ENCODE assay signal across 12 cellular contexts in the genomic region with DNA sequence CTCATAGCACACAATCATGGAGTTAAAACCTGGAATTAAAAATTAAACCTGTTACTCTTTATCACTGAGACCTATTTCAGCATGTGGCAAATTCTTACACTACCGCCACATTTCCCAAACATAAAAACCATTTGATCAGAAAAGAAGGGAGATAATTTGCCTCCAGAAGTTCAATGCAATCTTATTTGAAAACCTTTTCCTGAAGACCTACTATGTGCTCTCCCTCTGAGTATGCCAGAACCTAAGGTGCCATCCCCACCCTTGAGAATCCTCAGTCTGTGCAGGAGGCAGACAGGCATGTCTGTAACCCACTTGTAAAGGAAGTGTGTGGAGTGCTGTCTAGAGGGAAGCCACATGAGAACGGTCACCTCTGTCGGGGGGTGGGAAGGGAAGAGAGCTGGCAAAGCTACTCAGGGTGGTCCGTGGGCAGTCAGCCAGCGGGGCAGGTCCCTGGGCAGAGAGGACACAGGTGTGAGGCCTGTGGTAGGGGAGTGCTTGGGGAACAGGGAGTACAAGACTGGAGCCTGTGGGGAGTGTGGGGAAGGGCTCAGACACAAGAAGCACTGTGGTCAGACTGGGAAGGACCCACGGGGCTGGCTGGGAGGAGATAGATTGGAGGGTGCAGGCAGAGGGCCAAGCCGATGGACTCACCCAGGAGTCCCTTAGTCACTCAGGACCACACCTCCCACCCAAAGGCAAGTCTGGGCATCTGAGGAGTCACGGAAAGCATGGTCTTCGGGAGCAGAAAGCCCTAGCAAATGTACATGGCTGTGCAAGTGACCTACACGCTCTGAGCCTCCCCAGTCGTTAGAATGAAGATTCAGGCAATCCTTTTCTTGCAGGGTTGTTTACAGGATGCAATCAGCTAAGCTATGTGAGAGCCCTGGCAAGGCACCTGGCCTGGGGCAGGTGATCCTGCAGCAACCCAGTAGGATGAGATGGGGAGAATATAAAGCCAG. TPM values are rescaled to one million over a fixed set of nuclear protein-coding genes. Genes with fewer than 3 reads are reported as not detected.
A peak's percentile ranks its signal among the peaks of the same experiment; 100 is the strongest.
DNase-seq lines count a peak whose midpoint lies in the region; ATAC-seq lines count a peak whose summit lies in the region.
"Had no signal": no experiment of that assay in that cellular context is flagged by ENCODE, and none has a peak within 500 bp of the region (broad histone marks: within the 10 kb centered on the region; RNA-seq: fewer than 3 reads in every experiment).

No MANE protein-coding gene starts in this region.

- 49 to 53% methylated on average over 11 of the region's 11 CpGs for WGBS in esophagus, 2 donors

- peak; percentile 35 for DNase-seq in NCI-H1092 treated with DMSO at 0.1 percent for 48 hours (lab: John Stamatoyannopoulos, UW)
- DNase-seq in NCI-H1092 (lab: John Stamatoyannopoulos, UW), result no peak
- peak; percentile 46 for DNase-seq in NCI-H69 (lab: John Stamatoyannopoulos, UW)
- DNase-seq in NCI-H2196 treated with DMSO at 0.1 percent for 48 hours (lab: John Stamatoyannopoulos, UW; ENCODE audit: unreplicated experiment), result no peak
- DNase-seq in pons (ENCODE audit: low spot score), result no peak
- DNase-seq: NCI-H526, SW 1271 had no signal

- H3K9me3 ChIP-seq in esophagus (ENCODE audit: control insufficient read depth in 2 of 2, insufficient read depth in 1 of 2, low read depth in 1 of 2, low read length in 1 of 2), result no peaks in the 10 kb centered on the region
- H3K9me3 ChIP-seq in skeletal muscle satellite cell (replicated peaks; ENCODE audit: low read length), result no peaks in the 10 kb centered on the region
- H3K9me3 ChIP-seq: upper lobe of left lung had no signal

- no peaks in the 10 kb centered on the region for H3K27me3 ChIP-seq in esophagus (ENCODE audit: control insufficient read depth in 1 of 2, insufficient read depth in 2 of 2, low read length in 2 of 2)
- H3K27me3 ChIP-seq in skeletal muscle satellite cell (ENCODE audit: control insufficient read depth, insufficient read depth, low read length), result no peaks in the 10 kb centered on the region
- H3K27me3 ChIP-seq: upper lobe of left lung had no signal

- H3K27ac ChIP-seq in esophagus (ENCODE audit: low read depth in 2 of 2, low read length in 1 of 2), result peak overlapping the region; percentile 88

- no peak for ATAC-seq in HG02973 (IDR thresholded peaks at IDR 0.05; ENCODE audit: unreplicated experiment)

- H3K4me2 ChIP-seq in skeletal muscle satellite cell (ENCODE audit: low read length), result peak overlapping the region; percentile 79

- H3K36me3 ChIP-seq in esophagus (ENCODE audit: control insufficient read depth in 2 of 2, insufficient read depth in 2 of 2, low read length in 1 of 2), result no peaks in the 10 kb centered on the region
- H3K36me3 ChIP-seq in skeletal muscle satellite cell (ENCODE audit: insufficient read depth, low read length), result no peaks in the 10 kb centered on the region
- H3K36me3 ChIP-seq: upper lobe of left lung had no signal

- H3K4me3 ChIP-seq in esophagus (ENCODE audit: low read depth in 1 of 2, low read length in 2 of 2) (no peak overlapping the region), skeletal muscle satellite cell (ENCODE audit: low read length) (peak overlapping the region; percentile 12)
- H3K4me3 ChIP-seq: upper lobe of left lung had no signal

- peaks cover 6 to 51% of the 10 kb centered on the region in 2 donors for H3K4me1 ChIP-seq in esophagus (ENCODE audit: control insufficient read depth in 2 of 2, insufficient read depth in 2 of 2, low read length in 1 of 2)
- peaks cover 86% of the 10 kb centered on the region for H3K4me1 ChIP-seq in skeletal muscle satellite cell (ENCODE audit: control insufficient read depth, insufficient read depth, low read length)

- H3K9ac ChIP-seq in skeletal muscle satellite cell (ENCODE audit: low read depth, low read length), result peak overlapping the region; percentile 32

RNA-seq across cellular contexts. Expression of a gene that starts 22.8 kb away (rescaled TPM):
- 10 to 100 TPM in 1 of 2 donors, 1 to 10 TPM in 1; 9.1 to 15.8 TPM for polyA plus RNA-seq in esophagus
- under 0.01 and 1.3 TPM in 2 replicates for total RNA-seq in skeletal muscle satellite cell (2012; rRNA removed)
- total RNA-seq: fibroblast of villous mesenchyme had no signal

Comparison
In these comparisons a context has a peak if more than half of its experiments do, and no peak if none do; other contexts are left out.
1. DNase-seq: peak in NCI-H1092 treated with DMSO at 0.1 percent for 48 hours (single experiment) and NCI-H69 (single experiment); none in NCI-H1092 (single experiment), NCI-H2196 treated with DMSO at 0.1 percent for 48 hours (single experiment) and pons (single experiment).